32 cellular contexts compared by ENCODE assay signal in the genomic region with DNA sequence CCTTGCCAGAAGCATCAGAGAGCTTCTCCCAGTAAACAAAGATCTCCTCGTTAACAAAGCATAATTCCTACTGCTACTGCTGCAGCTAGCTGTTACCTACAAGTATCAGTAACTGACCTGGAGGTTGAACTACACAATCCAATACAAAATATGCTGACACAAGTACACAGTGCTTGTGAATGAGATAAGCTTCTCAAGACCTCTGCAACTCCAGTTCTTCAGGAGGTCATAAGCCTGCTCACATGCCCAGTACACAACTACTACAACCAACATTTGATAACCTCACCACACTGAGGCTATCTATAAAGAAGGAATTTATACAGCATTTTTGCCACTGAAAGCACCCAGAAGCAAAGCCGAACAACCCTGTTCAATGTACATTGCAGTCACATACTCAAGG.
"Had no signal": no experiment of that assay in that cellular context is flagged by ENCODE, and none has a peak within 500 bp of the region (broad histone marks: within the 10 kb centered on the region; RNA-seq: fewer than 3 reads in every experiment).

No MANE protein-coding gene starts in this region.

- H3K4me1 ChIP-seq: adrenal gland, body of pancreas, esophagus muscularis mucosa, foreskin keratinocyte, gastrocnemius medialis, heart right ventricle had no signal

- ATAC-seq: activated CD4-positive, alpha-beta T cell treated with anti-CD3 and anti-CD28 coated beads for 36 hours; activated CD8-positive, alpha-beta memory T cell treated with anti-CD3 and anti-CD28 coated beads, Interleukin-2, amount 10 ng/mL, durations not matched to agents 7 days and 5 days; activated CD8-positive, alpha-beta T cell treated with anti-CD3 and anti-CD28 coated beads, Interleukin-2, amount 10 ng/mL, durations not matched to agents 7 days and 5 days; activated naive CD8-positive, alpha-beta T cell treated with anti-CD3 and anti-CD28 coated beads, Interleukin-2, amount 50 U/mL, for 24 hours; body of pancreas; effector memory CD8-positive, alpha-beta T cell; gastrocnemius medialis; heart right ventricle had no signal

- H3K9me3 ChIP-seq: adrenal gland, body of pancreas, gastrocnemius medialis had no signal

- H3K9me3 Mint-ChIP-seq: activated CD4-positive, alpha-beta memory T cell treated with anti-CD3 and anti-CD28 coated beads for 36 hours; activated CD4-positive, alpha-beta T cell treated with anti-CD3 and anti-CD28 coated beads, Interleukin-2, amount 10 ng/mL, durations not matched to agents 24 days and 14 days; activated naive CD4-positive, alpha-beta T cell treated with anti-CD3 and anti-CD28 coated beads for 36 hours; activated naive CD4-positive, alpha-beta T cell treated with anti-CD3 and anti-CD28 coated beads, Interleukin-2, amount 50 U/mL, for 24 hours; activated naive CD8-positive, alpha-beta T cell treated with anti-CD3 and anti-CD28 coated beads for 36 hours; activated naive CD8-positive, alpha-beta T cell treated with anti-CD3 and anti-CD28 coated beads, Interleukin-2, amount 50 U/mL, for 24 hours; activated T-helper 1 cell treated with anti-CD3 and anti-CD28 coated beads, Interleukin-12 subunit alpha, Interleukin-12 subunit beta, Interleukin-2, Interleukin-4 antibody, amounts not matched to agents 30 ng/mL and 10 ng/mL and 1 ng/mL, durations not matched to agents 14 hours and 24 hours and 36 hours; activated T-helper 2 cell treated with anti-CD3 and anti-CD28 coated beads, Interferon-gamma antibody, Interleukin-2, Interleukin-4, amounts not matched to agents 10 μg/mL and 5 μg/mL and 100 μg/mL, durations not matched to agents 14 hours and 24 hours and 36 hours; central memory CD8-positive, alpha-beta T cell; effector memory CD8-positive, alpha-beta T cell had no signal

- H3K27me3 ChIP-seq: adrenal gland, body of pancreas, esophagus muscularis mucosa, foreskin keratinocyte, gastrocnemius medialis, heart right ventricle had no signal

- H3K27ac ChIP-seq: adrenal gland, body of pancreas, esophagus muscularis mucosa, foreskin keratinocyte, gastrocnemius medialis, heart right ventricle had no signal

- H3K4me3 Mint-ChIP-seq: activated CD4-positive, alpha-beta memory T cell treated with anti-CD3 and anti-CD28 coated beads for 36 hours; activated CD4-positive, alpha-beta T cell treated with anti-CD3 and anti-CD28 coated beads for 36 hours; activated CD4-positive, alpha-beta T cell treated with anti-CD3 and anti-CD28 coated beads, Interleukin-2, amount 10 ng/mL, durations not matched to agents 24 days and 14 days; activated CD8-positive, alpha-beta memory T cell treated with anti-CD3 and anti-CD28 coated beads, Interleukin-2, amount 10 ng/mL, durations not matched to agents 7 days and 5 days; activated CD8-positive, alpha-beta T cell treated with anti-CD3 and anti-CD28 coated beads, Interleukin-2, amount 10 ng/mL, durations not matched to agents 7 days and 5 days; activated naive CD4-positive, alpha-beta T cell treated with anti-CD3 and anti-CD28 coated beads for 36 hours; activated naive CD4-positive, alpha-beta T cell treated with anti-CD3 and anti-CD28 coated beads, Interleukin-2, amount 50 U/mL, for 24 hours; activated naive CD8-positive, alpha-beta T cell treated with anti-CD3 and anti-CD28 coated beads for 36 hours; activated naive CD8-positive, alpha-beta T cell treated with anti-CD3 and anti-CD28 coated beads, Interleukin-2, amount 50 U/mL, for 24 hours; activated T-helper 1 cell treated with anti-CD3 and anti-CD28 coated beads, Interleukin-12 subunit alpha, Interleukin-12 subunit beta, Interleukin-2, Interleukin-4 antibody, amounts not matched to agents 30 ng/mL and 10 ng/mL and 1 ng/mL, durations not matched to agents 14 hours and 24 hours and 36 hours; central memory CD8-positive, alpha-beta T cell; effector memory CD8-positive, alpha-beta T cell had no signal

- H3K27ac Mint-ChIP-seq: activated CD4-positive, alpha-beta memory T cell treated with anti-CD3 and anti-CD28 coated beads for 36 hours; activated CD4-positive, alpha-beta T cell treated with anti-CD3 and anti-CD28 coated beads for 36 hours; activated CD4-positive, alpha-beta T cell treated with anti-CD3 and anti-CD28 coated beads, Interleukin-2, amount 10 ng/mL, durations not matched to agents 24 days and 14 days; activated CD8-positive, alpha-beta memory T cell treated with anti-CD3 and anti-CD28 coated beads, Interleukin-2, amount 10 ng/mL, durations not matched to agents 7 days and 5 days; activated CD8-positive, alpha-beta T cell treated with anti-CD3 and anti-CD28 coated beads, Interleukin-2, amount 10 ng/mL, durations not matched to agents 7 days and 5 days; activated naive CD4-positive, alpha-beta T cell treated with anti-CD3 and anti-CD28 coated beads for 36 hours; activated naive CD4-positive, alpha-beta T cell treated with anti-CD3 and anti-CD28 coated beads, Interleukin-2, amount 50 U/mL, for 24 hours; activated naive CD8-positive, alpha-beta T cell treated with anti-CD3 and anti-CD28 coated beads for 36 hours; activated naive CD8-positive, alpha-beta T cell treated with anti-CD3 and anti-CD28 coated beads, Interleukin-2, amount 50 U/mL, for 24 hours; activated T-helper 1 cell treated with anti-CD3 and anti-CD28 coated beads, Interleukin-12 subunit alpha, Interleukin-12 subunit beta, Interleukin-2, Interleukin-4 antibody, amounts not matched to agents 30 ng/mL and 10 ng/mL and 1 ng/mL, durations not matched to agents 14 hours and 24 hours and 36 hours; activated T-helper 2 cell treated with anti-CD3 and anti-CD28 coated beads, Interferon-gamma antibody, Interleukin-2, Interleukin-4, amounts not matched to agents 10 μg/mL and 5 μg/mL and 100 μg/mL, durations not matched to agents 14 hours and 24 hours and 36 hours; effector memory CD8-positive, alpha-beta T cell had no signal

- H3K27me3 Mint-ChIP-seq: activated CD4-positive, alpha-beta T cell treated with anti-CD3 and anti-CD28 coated beads for 36 hours had no signal

- H3K4me3 ChIP-seq: adrenal gland, body of pancreas, esophagus muscularis mucosa, gastrocnemius medialis, heart right ventricle had no signal

- H3K4me1 Mint-ChIP-seq: activated CD4-positive, alpha-beta T cell treated with anti-CD3 and anti-CD28 coated beads for 36 hours; activated CD4-positive, alpha-beta T cell treated with anti-CD3 and anti-CD28 coated beads, Interleukin-2, amount 10 ng/mL, durations not matched to agents 24 days and 14 days; activated CD8-positive, alpha-beta memory T cell treated with anti-CD3 and anti-CD28 coated beads, Interleukin-2, amount 10 ng/mL, durations not matched to agents 7 days and 5 days; activated naive CD4-positive, alpha-beta T cell treated with anti-CD3 and anti-CD28 coated beads, Interleukin-2, amount 50 U/mL, for 24 hours; activated naive CD8-positive, alpha-beta T cell treated with anti-CD3 and anti-CD28 coated beads for 36 hours; activated naive CD8-positive, alpha-beta T cell treated with anti-CD3 and anti-CD28 coated beads, Interleukin-2, amount 50 U/mL, for 24 hours; central memory CD8-positive, alpha-beta T cell had no signal

- H3K36me3 ChIP-seq: adrenal gland, esophagus muscularis mucosa, gastrocnemius medialis, heart right ventricle had no signal

- DNase-seq: activated CD4-positive, alpha-beta memory T cell treated with anti-CD3 and anti-CD28 coated beads for 36 hours; activated CD4-positive, alpha-beta T cell treated with anti-CD3 and anti-CD28 coated beads for 36 hours; activated CD4-positive, alpha-beta T cell treated with anti-CD3 and anti-CD28 coated beads, Interleukin-2, amount 10 ng/mL, durations not matched to agents 24 days and 14 days; activated CD4-positive, CD25-positive, alpha-beta regulatory T cell; activated CD4-positive, CD25-positive, alpha-beta regulatory T cell treated with anti-CD3 and anti-CD28 coated beads, Interleukin-2, amount 50 U/mL, for 72 hours; activated CD8-positive, alpha-beta memory T cell treated with anti-CD3 and anti-CD28 coated beads, Interleukin-2, amount 10 ng/mL, durations not matched to agents 7 days and 5 days; activated CD8-positive, alpha-beta memory T cell treated with anti-CD3 and anti-CD28 coated beads, Interleukin-2, amount 50 U/mL, for 4 hours; activated CD8-positive, alpha-beta T cell treated with anti-CD3 and anti-CD28 coated beads, Interleukin-2, amount 10 ng/mL, durations not matched to agents 7 days and 5 days; activated effector memory CD4-positive, alpha-beta T cell treated with anti-CD3 and anti-CD28 coated beads, Interleukin-2, amount 50 U/mL, for 16 hours; activated naive CD4-positive, alpha-beta T cell treated with anti-CD3 and anti-CD28 coated beads for 36 hours; activated naive CD8-positive, alpha-beta T cell treated with anti-CD3 and anti-CD28 coated beads for 36 hours; activated naive CD8-positive, alpha-beta T cell treated with anti-CD3 and anti-CD28 coated beads, Interleukin-2, amount 50 U/mL, for 24 hours; activated T-cell treated with anti-CD3 and anti-CD28 coated beads, Interleukin-2, amount 50 U/mL, for 1 hour; activated T-cell treated with anti-CD3 and anti-CD28 coated beads, Interleukin-2, amount 50 U/mL, for 48 hours; adrenal gland; amygdala; aorta; body of pancreas; cortex of kidney; dermis blood vessel endothelial cell; effector CD4-positive, alpha-beta T cell; effector memory CD8-positive, alpha-beta T cell; erythroblast; foreskin keratinocyte; gastrocnemius medialis; heart right ventricle; T-helper 2 cell had no signal

- H3K36me3 Mint-ChIP-seq: activated CD4-positive, alpha-beta memory T cell treated with anti-CD3 and anti-CD28 coated beads for 36 hours; activated CD8-positive, alpha-beta memory T cell treated with anti-CD3 and anti-CD28 coated beads, Interleukin-2, amount 10 ng/mL, durations not matched to agents 7 days and 5 days; activated naive CD4-positive, alpha-beta T cell treated with anti-CD3 and anti-CD28 coated beads, Interleukin-2, amount 50 U/mL, for 24 hours; activated naive CD8-positive, alpha-beta T cell treated with anti-CD3 and anti-CD28 coated beads for 36 hours had no signal
